21 cellular contexts compared by ENCODE assay signal in genomic region chr10:65793738-65794425, GRCh38.
DNase-seq lines count a peak whose midpoint lies in the region; ATAC-seq, FAIRE-seq and TF ChIP-seq lines count a peak whose summit lies in the region.
"Had no signal": no experiment of that assay in that cellular context is flagged by ENCODE, and none has a peak within 500 bp of the region (broad histone marks: within the 10 kb centered on the region; RNA-seq: fewer than 3 reads in every experiment).

No MANE protein-coding gene starts in this region.

- DNase-seq in right lobe of liver (peak in 2 of 3 donors; percentile 33 to 48), HepG2 (ENCODE audit: low spot score) (no peak), SJCRH30 (peak; percentile 38 to 70), left lobe of liver (ENCODE audit: low spot score) (peak; percentile 51), NCI-H526 treated with DMSO at 0.1 percent for 48 hours (lab: John Stamatoyannopoulos, UW) (no peak), HCEC 1CT (no peak), OCI-LY7 (ENCODE audit: low spot score) (no peak)
- DNase-seq: activated CD4-positive, alpha-beta T cell treated with anti-CD3 and anti-CD28 coated beads for 36 hours; activated T-cell treated with anti-CD3 and anti-CD28 coated beads, Interleukin-2, amount 50 U/mL, for 24 hours; endodermal cell; esophagus squamous epithelium; H7; NCI-H1417 treated with DMSO at 0.1 percent for 48 hours; NCI-H446 treated with DMSO at 0.1 percent for 48 hours; stimulated activated CD8-positive, alpha-beta memory T cell treated with anti-CD3 and anti-CD28 coated beads, Interleukin-4, amount 100 ng/mL, for 48 hours; T-helper 17 cell; upper lobe of right lung had no signal

- no peak for FAIRE-seq in HepG2 (lab: Jason Lieb, UNC)
- FAIRE-seq: islet of Langerhans, RCC 7860 had no signal

- POLR2A ChIA-PET in HepG2 (lab: Yijun Ruan, JAX) (no interaction called here), OCI-LY7 (lab: Charles Lee) (no interaction called here)

- ATAC-seq in right lobe of liver: peak in 3 of 4 donors; percentile 30 to 69 (median 46)
- no peak for ATAC-seq in HepG2
- peak; percentile 51 for ATAC-seq in left lobe of liver
- no peak for ATAC-seq in GM18870 (IDR thresholded peaks at IDR 0.05; ENCODE audit: unreplicated experiment)
- ATAC-seq: activated CD4-positive, alpha-beta T cell treated with anti-CD3 and anti-CD28 coated beads for 36 hours; T-helper 17 cell; upper lobe of right lung had no signal

- no peaks in the 10 kb centered on the region for H3K79me2 ChIP-seq in HepG2 (ENCODE audit: insufficient read depth, low read length)
- no peaks in the 10 kb centered on the region for H3K79me2 ChIP-seq in OCI-LY7 (ENCODE audit: insufficient read depth, low read depth, low read length)

- H4K20me1 ChIP-seq in HepG2 (ENCODE audit: insufficient read depth, low read length) (no peaks in the 10 kb centered on the region), OCI-LY7 (ENCODE audit: insufficient read depth, low read length) (no peaks in the 10 kb centered on the region)

- TF ChIP-seq EP300 in HepG2 (IDR thresholded peaks at IDR 0.05; ENCODE audit: low read depth in 2 of 2, low read length in 2 of 2): no peak
- TF ChIP-seq EP300 in HepG2 (CRISPR knock-in tag; IDR thresholded peaks at IDR 0.05; ENCODE audit: borderline replicate concordance): no peak

- no peak for TF ChIP-seq RAD21 in HepG2 (CRISPR knock-in tag; IDR thresholded peaks at IDR 0.05)

- H2AFZ ChIP-seq in HepG2 (ENCODE audit: low read length) (no peak overlapping the region), OCI-LY7 (ENCODE audit: low read length) (no peak overlapping the region)

- H3K9me2 ChIP-seq in OCI-LY7 (ENCODE audit: insufficient read depth, low read length): no peaks in the 10 kb centered on the region

- H3K4me2 ChIP-seq in HepG2 (ENCODE audit: low read depth, low read length) (no peak overlapping the region), OCI-LY7 (ENCODE audit: low read length) (no peak overlapping the region)

- CTCF ChIA-PET in HepG2 (lab: Yijun Ruan, JAX; ENCODE audit: low intra/inter-chr PET ratio, low total read pairs) (no interaction called here), OCI-LY7 (lab: Charles Lee; ENCODE audit: unreplicated experiment) (no interaction called here)

- TF ChIP-seq CTCF in right lobe of liver (IDR thresholded peaks at IDR 0.05) (no peak), HepG2 (CRISPR knock-in tag; IDR thresholded peaks at IDR 0.05) (no peak), OCI-LY7 (conservative IDR thresholded peaks at IDR 0.05; ENCODE audit: low read length) (no peak)

- TF ChIP-seq POLR2A in right lobe of liver (IDR thresholded peaks at IDR 0.05) (no peak), HepG2 (IDR thresholded peaks at IDR 0.05; ENCODE audit: insufficient read depth in 1 of 2, low read depth in 2 of 2, low read length in 2 of 2) (no peak)

- no peaks in the 10 kb centered on the region for H3K27me3 ChIP-seq in right lobe of liver
- H3K27me3 ChIP-seq in HepG2 (ENCODE audit: control insufficient read depth in 1 of 2, insufficient read depth in 2 of 2, low read length in 2 of 2): no peaks in the 10 kb centered on the region; a peak in 1 of 5 replicates
- no peaks in the 10 kb centered on the region for H3K27me3 ChIP-seq in SJCRH30
- H3K27me3 ChIP-seq: esophagus squamous epithelium, upper lobe of right lung had no signal

- no peak overlapping the region for H3K4me3 ChIP-seq in right lobe of liver
- no peak overlapping the region for H3K4me3 ChIP-seq in HepG2 (replicated peaks in 1 of 3; ENCODE audit: insufficient read depth in 1 of 3, low read depth in 2 of 3, low read length in 3 of 3)
- H3K4me3 ChIP-seq in SJCRH30: no peak overlapping the region
- no peak overlapping the region for H3K4me3 ChIP-seq in OCI-LY7 (ENCODE audit: low read depth, low read length, poor library complexity, severe bottlenecking)
- H3K4me3 ChIP-seq: esophagus squamous epithelium, SK-N-MC, upper lobe of right lung had no signal

- WGBS in right lobe of liver (ENCODE audit: insufficient coverage, low coverage, low lambda C conversion rate, missing lambda C conversion rate): 44% methylated on average over 4 of the region's 4 CpGs
- 26% methylated on average over 4 of the region's 4 CpGs for WGBS in HepG2 (ENCODE audit: low lambda C conversion rate)

- BruUV-seq in HepG2 (replicated peaks; lab: Mats Ljungman, UMichigan) (no TSS peak), OCI-LY7 (replicated peaks; lab: Mats Ljungman, UMichigan) (no TSS peak)

- H3K27ac ChIP-seq in right lobe of liver (no peak overlapping the region), HepG2 (ENCODE audit: extremely low read length, insufficient read depth, low read length) (no peak overlapping the region), SJCRH30 (peak overlapping the region; percentile 33), OCI-LY7 (ENCODE audit: low read depth, low read length, poor library complexity, severe bottlenecking) (no peak overlapping the region)
- H3K27ac ChIP-seq: esophagus squamous epithelium, SK-N-MC, upper lobe of right lung had no signal

- H3K4me1 ChIP-seq in right lobe of liver (no peaks in the 10 kb centered on the region), HepG2 (ENCODE audit: insufficient read depth, low read length) (no peaks in the 10 kb centered on the region), SJCRH30 (peaks cover 12% of the 10 kb centered on the region), OCI-LY7 (ENCODE audit: insufficient read depth, low read length, poor library complexity, severe bottlenecking) (no peaks in the 10 kb centered on the region)
- H3K4me1 ChIP-seq: esophagus squamous epithelium, upper lobe of right lung had no signal

- H3K9me3 ChIP-seq in right lobe of liver (no peaks in the 10 kb centered on the region), HepG2 (ENCODE audit: low read length) (no peaks in the 10 kb centered on the region), SJCRH30 (replicated peaks) (no peaks in the 10 kb centered on the region), OCI-LY7 (ENCODE audit: low read length) (no peaks in the 10 kb centered on the region)
- H3K9me3 ChIP-seq: esophagus squamous epithelium, upper lobe of right lung had no signal

- intact Hi-C loops in right lobe of liver (cut with DNase I) (no loop called here), HepG2 (cut with micrococcal nuclease; ENCODE audit: unreplicated experiment) (no loop called here), OCI-LY7 (cut with micrococcal nuclease; ENCODE audit: unreplicated experiment) (no loop called here)

- no peak overlapping the region for H3K9ac ChIP-seq in HepG2 (ENCODE audit: insufficient read depth, low read depth, low read length)

- in situ Hi-C loops in HepG2 (cut with HindIII; ENCODE audit: extremely low pct_ligation_motif_present, low pct_unique_long_range_greater_than_20kb): no loop called here

- H3K36me3 ChIP-seq in right lobe of liver (no peaks in the 10 kb centered on the region), HepG2 (replicated peaks in 1 of 2; ENCODE audit: control insufficient read depth in 1 of 2, insufficient read depth in 2 of 2, low read length in 2 of 2) (no peaks in the 10 kb centered on the region), SJCRH30 (no peaks in the 10 kb centered on the region), OCI-LY7 (ENCODE audit: insufficient read depth, low read length) (no peaks in the 10 kb centered on the region)
- H3K36me3 ChIP-seq: esophagus squamous epithelium, upper lobe of right lung had no signal

TF ChIP-seq in HepG2, 621 proteins besides CTCF, POLR2A, EP300 and RAD21:
- TF ChIP-seq ZZZ3 (CRISPR knock-in tag; IDR thresholded peaks at IDR 0.05; ENCODE audit: borderline replicate concordance) (no peak), AHDC1 (CRISPR knock-in tag; IDR thresholded peaks at IDR 0.05; ENCODE audit: borderline replicate concordance) (no peak), DPF2 (CRISPR knock-in tag; IDR thresholded peaks at IDR 0.05; ENCODE audit: borderline replicate concordance, low read depth) (no peak), ZNF337 (CRISPR knock-in tag; IDR thresholded peaks at IDR 0.05; ENCODE audit: borderline replicate concordance, low read depth) (no peak), ZNF782 (CRISPR knock-in tag; IDR thresholded peaks at IDR 0.05; ENCODE audit: borderline replicate concordance) (no peak)

Comparison
In these comparisons a context has a peak if more than half of its experiments do, and no peak if none do; other contexts are left out.
1. ATAC-seq: peak in right lobe of liver (3 of 4) and left lobe of liver (single experiment); none in HepG2 (single experiment) and GM18870 (single experiment).
2. DNase-seq: peak in right lobe of liver (2 of 3), SJCRH30 (2 of 2) and left lobe of liver (single experiment); none in HepG2 (single experiment), NCI-H526 treated with DMSO at 0.1 percent for 48 hours (single experiment), HCEC 1CT (single experiment) and OCI-LY7 (single experiment).